In the genomic region with DNA sequence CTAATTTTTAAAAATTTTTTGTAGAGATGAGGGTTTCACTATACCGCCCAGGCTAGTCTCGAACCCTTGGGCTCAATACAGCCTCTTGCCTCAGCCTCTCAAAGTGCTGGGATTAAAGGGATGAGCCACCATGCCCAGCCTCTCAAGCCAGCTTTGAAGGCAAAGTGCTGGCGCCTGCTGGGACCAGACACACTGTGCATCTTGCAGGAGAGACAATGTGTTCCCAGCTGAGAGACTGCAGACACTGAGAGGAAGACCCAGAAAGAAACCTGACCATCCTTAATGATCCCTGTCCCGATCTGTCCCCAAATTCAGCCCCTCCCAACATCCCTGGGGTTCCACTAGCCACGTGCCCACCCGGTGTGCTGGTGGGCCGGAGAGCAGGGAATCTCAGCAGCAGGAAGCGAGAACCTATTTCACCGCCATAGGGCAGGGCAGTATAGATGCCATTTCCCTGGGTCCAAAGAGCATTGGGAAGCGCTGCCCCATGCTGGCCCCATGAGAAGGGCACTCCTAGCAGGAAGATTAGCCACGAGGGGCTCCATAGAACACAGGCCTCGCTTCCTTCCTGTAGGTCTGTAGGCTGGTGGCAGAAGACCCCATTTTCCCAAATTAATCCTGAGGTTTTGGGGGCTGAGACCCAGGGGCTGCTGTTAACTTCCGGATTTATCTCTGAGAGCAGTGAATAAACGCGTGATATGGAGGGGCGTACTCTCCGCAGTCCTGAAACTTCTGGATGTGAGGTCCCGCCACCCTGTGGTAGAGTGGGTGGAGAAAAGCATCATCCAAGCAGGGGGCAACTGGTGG, we compare ENCODE assay signal across 8 cellular contexts. TPM values are rescaled to one million over a fixed set of nuclear protein-coding genes. Genes with fewer than 3 reads are reported as not detected.
DNase-seq lines count a peak whose midpoint lies in the region; ATAC-seq and TF ChIP-seq lines count a peak whose summit lies in the region.

No MANE protein-coding gene starts in this region.

- H3K9me3 Mint-ChIP-seq in activated T-cell treated with anti-CD3 and anti-CD28 coated beads, Interleukin-2, amount 50 U/mL, for 4 hours = no peaks in the 10 kb centered on the region
- H3K9me3 Mint-ChIP-seq in activated naive CD8-positive, alpha-beta T cell treated with anti-CD3 and anti-CD28 coated beads, Interleukin-2, amount 50 U/mL, for 24 hours = no peaks in the 10 kb centered on the region

- no peak for DNase-seq in activated T-cell treated with anti-CD3 and anti-CD28 coated beads, Interleukin-2, amount 50 U/mL, for 4 hours
- DNase-seq in activated T-cell treated with anti-CD3 and anti-CD28 coated beads, Interleukin-2, amount 50 U/mL, for 48 hours = no peak
- DNase-seq in activated naive CD8-positive, alpha-beta T cell treated with anti-CD3 and anti-CD28 coated beads, Interleukin-2, amount 50 U/mL, for 24 hours = no peak
- DNase-seq in left lung (no peak), tibial artery (no peak), medulla oblongata (ENCODE audit: extremely low spot score) (no peak), HPDE6-E6E7 (ENCODE audit: extremely low spot score) (no peak)

- peaks cover 9% of the 10 kb centered on the region for H3K36me3 Mint-ChIP-seq in activated T-cell treated with anti-CD3 and anti-CD28 coated beads, Interleukin-2, amount 50 U/mL, for 4 hours (ENCODE audit: insufficient read depth)
- peaks cover 40% of the 10 kb centered on the region for H3K36me3 Mint-ChIP-seq in activated naive CD8-positive, alpha-beta T cell treated with anti-CD3 and anti-CD28 coated beads, Interleukin-2, amount 50 U/mL, for 24 hours (ENCODE audit: low read depth)

- peak overlapping the region; percentile 96 for H3K4me3 Mint-ChIP-seq in activated T-cell treated with anti-CD3 and anti-CD28 coated beads, Interleukin-2, amount 50 U/mL, for 4 hours
- peak overlapping the region; percentile 98 for H3K4me3 Mint-ChIP-seq in activated naive CD8-positive, alpha-beta T cell treated with anti-CD3 and anti-CD28 coated beads, Interleukin-2, amount 50 U/mL, for 24 hours

- peaks cover 0 to 44% of the 10 kb centered on the region in 2 donors for H3K36me3 ChIP-seq in left lung
- peaks cover 24 to 35% (median 25%) of the 10 kb centered on the region in 3 donors for H3K36me3 ChIP-seq in tibial artery

- no peaks in the 10 kb centered on the region for H3K27me3 Mint-ChIP-seq in activated T-cell treated with anti-CD3 and anti-CD28 coated beads, Interleukin-2, amount 50 U/mL, for 4 hours (ENCODE audit: low read depth)
- no peaks in the 10 kb centered on the region for H3K27me3 Mint-ChIP-seq in activated naive CD8-positive, alpha-beta T cell treated with anti-CD3 and anti-CD28 coated beads, Interleukin-2, amount 50 U/mL, for 24 hours

- H3K4me1 Mint-ChIP-seq in activated T-cell treated with anti-CD3 and anti-CD28 coated beads, Interleukin-2, amount 50 U/mL, for 4 hours (ENCODE audit: low read depth) = peaks cover 25% of the 10 kb centered on the region
- peaks cover 40% of the 10 kb centered on the region for H3K4me1 Mint-ChIP-seq in activated naive CD8-positive, alpha-beta T cell treated with anti-CD3 and anti-CD28 coated beads, Interleukin-2, amount 50 U/mL, for 24 hours

- H3K9me3 ChIP-seq in left lung (no peaks in the 10 kb centered on the region), tibial artery (no peaks in the 10 kb centered on the region)

- H3K4me3 ChIP-seq in left lung = peak overlapping the region; percentile 71 to 82
- peak overlapping the region; percentile 65 for H3K4me3 ChIP-seq in tibial artery

- H3K27ac Mint-ChIP-seq in activated naive CD8-positive, alpha-beta T cell treated with anti-CD3 and anti-CD28 coated beads, Interleukin-2, amount 50 U/mL, for 24 hours = peak overlapping the region; percentile 96

- TF ChIP-seq CTCF in left lung (IDR thresholded peaks at IDR 0.05) (no peak), tibial artery (IDR thresholded peaks at IDR 0.05) (no peak)

- H3K4me1 ChIP-seq in left lung (peaks cover 10 to 47% of the 10 kb centered on the region in 2 donors), tibial artery (peaks cover 0 to 30% (median 25%) of the 10 kb centered on the region in 4 donors)

- no peak for ATAC-seq in activated T-cell treated with anti-CD3 and anti-CD28 coated beads, Interleukin-2, amount 50 U/mL, for 4 hours
- ATAC-seq in activated naive CD8-positive, alpha-beta T cell treated with anti-CD3 and anti-CD28 coated beads, Interleukin-2, amount 50 U/mL, for 24 hours = no peak
- no peak for ATAC-seq in left lung
- no peak for ATAC-seq in GM21576 (IDR thresholded peaks at IDR 0.05; ENCODE audit: unreplicated experiment)

- intact Hi-C loops in left lung (cut with DNase I) = no loop called here
- intact Hi-C loops in tibial artery (cut with DNase I; ENCODE audit: low total_unique reads) = loop anchor here (5.0 kb wide), 1 partner anchor 50 kb away; a partner anchor contains a TSS

- H3K27me3 ChIP-seq in left lung (no peaks in the 10 kb centered on the region), tibial artery (no peaks in the 10 kb centered on the region)

- H3K27ac ChIP-seq in left lung (peak overlapping the region; percentile 87), tibial artery (peak overlapping the region; percentile 80 to 81)

RNA-seq across cellular contexts. Expression of a gene that starts 1.0 kb away (rescaled TPM):
- total RNA-seq in activated T-cell treated with anti-CD3 and anti-CD28 coated beads, Interleukin-2, amount 50 U/mL, for 4 hours = 100 to 1,000 TPM; 135 to 143 (median 135) TPM
- 10 to 100 TPM; 30.9 to 38.7 TPM for total RNA-seq in left lung

RNA-seq across cellular contexts. Expression of a gene that starts 7.1 kb away (rescaled TPM):
- 10 to 100 TPM; 60.2 to 62.3 (median 62.2) TPM for total RNA-seq in activated T-cell treated with anti-CD3 and anti-CD28 coated beads, Interleukin-2, amount 50 U/mL, for 4 hours
- 10 to 100 TPM; 17.3 to 44.8 TPM for total RNA-seq in left lung

RNA-seq across cellular contexts. Expression of a gene that starts 16.5 kb away (rescaled TPM):
- total RNA-seq in activated T-cell treated with anti-CD3 and anti-CD28 coated beads, Interleukin-2, amount 50 U/mL, for 4 hours = 10 to 100 TPM; 32.5 to 43.0 (median 38.3) TPM
- total RNA-seq in left lung = 10 to 100 TPM; 19.8 to 25.4 TPM

RNA-seq across cellular contexts. Expression of a gene that starts 22.7 kb away (rescaled TPM):
- total RNA-seq in activated T-cell treated with anti-CD3 and anti-CD28 coated beads, Interleukin-2, amount 50 U/mL, for 4 hours = 10 to 100 TPM in 1 of 3 donors, 1 to 10 TPM in 2; 6.9 to 10.1 (median 9.3) TPM
- 1 to 10 TPM; 2.8 to 7.8 TPM for total RNA-seq in left lung

RNA-seq across cellular contexts. Expression of a gene that starts 42.6 kb away (rescaled TPM):
- total RNA-seq in activated T-cell treated with anti-CD3 and anti-CD28 coated beads, Interleukin-2, amount 50 U/mL, for 4 hours = 1 to 10 TPM; 3.1 to 4.3 (median 3.1) TPM
- 10 to 100 TPM; 10.2 to 25.7 TPM for total RNA-seq in left lung
